In genomic region chr22:42114721-42115120, GRCh38 we compare ENCODE assay signal across 9 cellular contexts. TPM values are rescaled to one million over a fixed set of nuclear protein-coding genes. Genes with fewer than 3 reads are reported as not detected.
DNase-seq lines count a peak whose midpoint lies in the region; ATAC-seq, FAIRE-seq and TF ChIP-seq lines count a peak whose summit lies in the region.
"Had no signal": no experiment of that assay in that cellular context is flagged by ENCODE, and none has a peak within 500 bp of the region (broad histone marks: within the 10 kb centered on the region; RNA-seq: fewer than 3 reads in every experiment).

No MANE protein-coding gene starts in this region.

- DNase-seq in CD14-positive monocyte (ENCODE audit: low spot score) (no peak), HEK293T (ENCODE audit: extremely low spot score) (peak; percentile 23), astrocyte of the cerebellum (ENCODE audit: low read depth) (no peak), HepG2 (ENCODE audit: low spot score) (peak; percentile 54), NCI-H1048 (lab: John Stamatoyannopoulos, UW) (no peak), GM10248 (ENCODE audit: extremely low spot score) (no peak)
- DNase-seq: sigmoid colon had no signal

- H3K27ac ChIP-seq in HepG2 (ENCODE audit: extremely low read length, insufficient read depth, low read length): no peak overlapping the region
- H3K27ac ChIP-seq: sigmoid colon had no signal

- BruUV-seq in HepG2 (replicated peaks; lab: Mats Ljungman, UMichigan): no TSS peak

- TF ChIP-seq CTCF in CD14-positive monocyte (IDR thresholded peaks at IDR 0.05) (peak; percentile 13), astrocyte of the cerebellum (IDR thresholded peaks at IDR 0.05; ENCODE audit: low read depth, low read length, missing control alignments) (peak; percentile 37), HepG2 (CRISPR knock-in tag; IDR thresholded peaks at IDR 0.05) (peak; percentile 62), GM10248 (IDR thresholded peaks at IDR 0.05; ENCODE audit: control extremely low read depth, extremely low read depth, low read depth, missing control alignments) (no peak)

- intact Hi-C loops in CD14-positive monocyte (cut with micrococcal nuclease): no loop called here
- intact Hi-C loops in HepG2 (cut with micrococcal nuclease; ENCODE audit: unreplicated experiment): loop anchor here (1.0 to 10.0 kb wide), 3 partner anchors 148 to 420 kb away; partner anchors contain the start of genes MEI1 and SMIM45

- H3K4me2 ChIP-seq in HepG2 (ENCODE audit: low read depth, low read length): no peak overlapping the region

- ATAC-seq in HepG2 (peak; percentile 70), GM19351 (IDR thresholded peaks at IDR 0.05; ENCODE audit: unreplicated experiment) (no peak), HG03025 (IDR thresholded peaks at IDR 0.05; ENCODE audit: low FRiP score, unreplicated experiment) (no peak)

- in situ Hi-C loops in astrocyte of the cerebellum (cut with HindIII; ENCODE audit: low sequenced_read_pairs): no loop called here
- in situ Hi-C loops in HepG2 (cut with HindIII; ENCODE audit: extremely low pct_ligation_motif_present, low pct_unique_long_range_greater_than_20kb): loop anchor here (5.0 kb wide), 1 partner anchor 147 kb away; the partner anchor contains the start of gene SEPTIN3

- peak; percentile 56 for TF ChIP-seq RAD21 in HepG2 (CRISPR knock-in tag; IDR thresholded peaks at IDR 0.05)

- H3K27ac Mint-ChIP-seq in CD14-positive monocyte: no peak overlapping the region

- TF ChIP-seq EP300 in HepG2 (IDR thresholded peaks at IDR 0.05; ENCODE audit: low read depth in 2 of 2, low read length in 2 of 2): no peak
- TF ChIP-seq EP300 in HepG2 (CRISPR knock-in tag; IDR thresholded peaks at IDR 0.05; ENCODE audit: borderline replicate concordance): no peak

- POLR2A ChIA-PET in HEK293T (lab: Yijun Ruan, JAX) (no interaction called here), HepG2 (lab: Yijun Ruan, JAX) (no interaction called here), GM10248 (lab: Yijun Ruan, JAX) (no interaction called here)

- H3K27me3 ChIP-seq in HepG2 (ENCODE audit: control insufficient read depth in 1 of 2, insufficient read depth in 2 of 2, low read length in 2 of 2): no peaks in the 10 kb centered on the region
- H3K27me3 ChIP-seq: sigmoid colon had no signal

- no peak for FAIRE-seq in HepG2 (lab: Jason Lieb, UNC)

- H4K20me1 ChIP-seq in HepG2 (ENCODE audit: insufficient read depth, low read length): no peaks in the 10 kb centered on the region

- no peak overlapping the region for H3K9ac ChIP-seq in HepG2 (ENCODE audit: insufficient read depth, low read depth, low read length)

- H3K36me3 Mint-ChIP-seq in CD14-positive monocyte: peaks cover 3 to 6% of the 10 kb centered on the region in 2 donors

- no peak overlapping the region for H3K4me3 Mint-ChIP-seq in CD14-positive monocyte

- peaks cover 1% of the 10 kb centered on the region for H3K4me1 Mint-ChIP-seq in CD14-positive monocyte

- peaks cover 10% of the 10 kb centered on the region; the same call in 1 of the 2 replicates for H3K9me3 ChIP-seq in HepG2 (ENCODE audit: low read length)

- no peaks in the 10 kb centered on the region for H3K79me2 ChIP-seq in HepG2 (ENCODE audit: insufficient read depth, low read length)

- WGBS in HepG2 (ENCODE audit: low lambda C conversion rate): 45% methylated on average over 7 of the region's 7 CpGs

- no peak for TF ChIP-seq POLR2A in HepG2 (IDR thresholded peaks at IDR 0.05; ENCODE audit: insufficient read depth in 1 of 2, low read depth in 2 of 2, low read length in 2 of 2)

- no peaks in the 10 kb centered on the region for H3K36me3 ChIP-seq in HepG2 (replicated peaks in 1 of 2; ENCODE audit: control insufficient read depth in 1 of 2, insufficient read depth in 2 of 2, low read length in 2 of 2)
- H3K36me3 ChIP-seq: sigmoid colon had no signal

- H3K27me3 Mint-ChIP-seq in CD14-positive monocyte (ENCODE audit: low read depth in 3 of 3): peaks cover 2 to 4% (median 4%) of the 10 kb centered on the region in 3 donors

- peaks cover 18 to 31% (median 26%) of the 10 kb centered on the region in 7 donors for H3K9me3 Mint-ChIP-seq in CD14-positive monocyte

- CTCF ChIA-PET in HEK293T (lab: Yijun Ruan, JAX) (no interaction called here), HepG2 (lab: Yijun Ruan, JAX; ENCODE audit: low intra/inter-chr PET ratio, low total read pairs) (interaction anchor here (0.8 to 3.9 kb wide), 6 partner anchors 20 to 323 kb away, joined by 3 to 35 read pairs (median 8); partner anchors contain the start of gene NDUFA6), GM10248 (lab: Yijun Ruan, JAX) (no interaction called here)

- H3K4me3 ChIP-seq in astrocyte of the cerebellum (ENCODE audit: low read depth, low read length) (no peak overlapping the region), HepG2 (replicated peaks in 1 of 3; ENCODE audit: insufficient read depth in 1 of 3, low read depth in 2 of 3, low read length in 3 of 3) (no peak overlapping the region)
- H3K4me3 ChIP-seq: sigmoid colon had no signal

- H2AFZ ChIP-seq in HepG2 (ENCODE audit: low read length): no peak overlapping the region

- peaks cover 10% of the 10 kb centered on the region for H3K4me1 ChIP-seq in HepG2 (ENCODE audit: insufficient read depth, low read length)
- H3K4me1 ChIP-seq: sigmoid colon had no signal

RNA-seq across cellular contexts. Expression of gene CYP2D6, which starts 15.9 kb away (rescaled TPM):
- polyA plus RNA-seq in CD14-positive monocyte: not detected
- 0.18 and 1.0 TPM in 2 replicates for total RNA-seq in HepG2 (2016; rRNA removed; fragmentation: Illumina TruSeq; extraction: Trizol)
- total RNA-seq in HepG2 (2016; cell fraction: cytosol; rRNA removed; fragmentation: Illumina TruSeq; extraction: Trizol; ENCODE audit: low read depth): 0.53 and 0.61 TPM in 2 replicates
- total RNA-seq in HepG2 (2016; cell fraction: insoluble cytoplasmic fraction; rRNA removed; fragmentation: Illumina TruSeq; extraction: Trizol): 0.22 and 1.2 TPM in 2 replicates
- total RNA-seq in HepG2 (2016; cell fraction: membrane; rRNA removed; fragmentation: Illumina TruSeq; extraction: Trizol): 0.45 and 0.49 TPM in 2 replicates
- 2.1 TPM in 2 replicates for total RNA-seq in HepG2 (2016; cell fraction: nucleus; rRNA removed; fragmentation: Illumina TruSeq; extraction: Trizol)
- polyA plus RNA-seq in HepG2 (2011; rRNA removed): 3.7 and 4.4 TPM in 2 replicates
- polyA plus RNA-seq in HepG2 (2011; cell fraction: cytosol; rRNA removed): 1.6 and 2.3 TPM in 2 replicates
- polyA plus RNA-seq in HepG2 (2011; cell fraction: nucleus; rRNA removed): 30.3 and 32.1 TPM in 2 replicates
- polyA plus RNA-seq in HepG2 (2012): 1.9 and 2.5 TPM in 2 replicates
- 0.15 and 0.16 TPM in 2 replicates for polyA plus RNA-seq in HepG2 (2016; cell fraction: cytosol; fragmentation: Illumina TruSeq; extraction: Trizol; ENCODE audit: low read depth)
- 0.16 and 0.46 TPM in 2 replicates for polyA plus RNA-seq in HepG2 (2016; cell fraction: insoluble cytoplasmic fraction; fragmentation: Illumina TruSeq; extraction: Trizol; ENCODE audit: low read depth)
- polyA plus RNA-seq in HepG2 (2016; cell fraction: membrane; fragmentation: Illumina TruSeq; extraction: Trizol; ENCODE audit: low read depth): 0.27 and 0.41 TPM in 2 replicates
- 3.2 and 4.0 TPM in 2 replicates for polyA plus RNA-seq in HepG2 (2016; cell fraction: nucleus; fragmentation: Illumina TruSeq; extraction: Trizol; ENCODE audit: insufficient read depth, low read depth)
- 1.3 and 4.2 TPM in 2 replicates for polyA minus RNA-seq in HepG2 (2011; rRNA and poly(A)+ RNA removed; ENCODE audit: low replicate concordance)
- 1.5 and 1.8 TPM in 2 replicates for polyA minus RNA-seq in HepG2 (2011; cell fraction: cytosol; rRNA and poly(A)+ RNA removed)
- 6.4 and 6.7 TPM in 2 replicates for polyA minus RNA-seq in HepG2 (2011; cell fraction: nucleus; rRNA and poly(A)+ RNA removed)

RNA-seq across cellular contexts. Expression of gene NDUFA6, which starts 24.1 kb away (rescaled TPM):
- 100 to 1,000 TPM; 138 to 167 TPM for polyA plus RNA-seq in CD14-positive monocyte
- total RNA-seq in HepG2 (2016; rRNA removed; fragmentation: Illumina TruSeq; extraction: Trizol): 87.8 and 107 TPM in 2 replicates
- total RNA-seq in HepG2 (2016; cell fraction: cytosol; rRNA removed; fragmentation: Illumina TruSeq; extraction: Trizol; ENCODE audit: low read depth): 30.3 and 32.0 TPM in 2 replicates
- 97.5 and 126 TPM in 2 replicates for total RNA-seq in HepG2 (2016; cell fraction: insoluble cytoplasmic fraction; rRNA removed; fragmentation: Illumina TruSeq; extraction: Trizol)
- 35.9 and 38.9 TPM in 2 replicates for total RNA-seq in HepG2 (2016; cell fraction: membrane; rRNA removed; fragmentation: Illumina TruSeq; extraction: Trizol)
- total RNA-seq in HepG2 (2016; cell fraction: nucleus; rRNA removed; fragmentation: Illumina TruSeq; extraction: Trizol): 42.2 and 49.2 TPM in 2 replicates
- polyA plus RNA-seq in HepG2 (2011; rRNA removed): 64.4 and 68.5 TPM in 2 replicates
- 57.0 and 63.1 TPM in 2 replicates for polyA plus RNA-seq in HepG2 (2011; cell fraction: cytosol; rRNA removed)
- 12.8 and 16.1 TPM in 2 replicates for polyA plus RNA-seq in HepG2 (2011; cell fraction: nucleus; rRNA removed)
- polyA plus RNA-seq in HepG2 (2012): 89.3 and 94.8 TPM in 2 replicates
- polyA plus RNA-seq in HepG2 (2016; cell fraction: cytosol; fragmentation: Illumina TruSeq; extraction: Trizol; ENCODE audit: low read depth): 38.8 and 39.9 TPM in 2 replicates
- polyA plus RNA-seq in HepG2 (2016; cell fraction: insoluble cytoplasmic fraction; fragmentation: Illumina TruSeq; extraction: Trizol; ENCODE audit: low read depth): 148 TPM in 2 replicates
- 33.5 and 37.6 TPM in 2 replicates for polyA plus RNA-seq in HepG2 (2016; cell fraction: membrane; fragmentation: Illumina TruSeq; extraction: Trizol; ENCODE audit: low read depth)
- polyA plus RNA-seq in HepG2 (2016; cell fraction: nucleus; fragmentation: Illumina TruSeq; extraction: Trizol; ENCODE audit: insufficient read depth, low read depth): 91.1 and 93.0 TPM in 2 replicates
- polyA minus RNA-seq in HepG2 (2011; rRNA and poly(A)+ RNA removed; ENCODE audit: low replicate concordance): 16.6 and 26.0 TPM in 2 replicates
- polyA minus RNA-seq in HepG2 (2011; cell fraction: cytosol; rRNA and poly(A)+ RNA removed): 16.4 and 21.7 TPM in 2 replicates
- polyA minus RNA-seq in HepG2 (2011; cell fraction: nucleus; rRNA and poly(A)+ RNA removed): 16.2 and 17.2 TPM in 2 replicates

RNA-seq across cellular contexts. Expression of gene SMDT1, which starts 35.2 kb away (rescaled TPM):
- polyA plus RNA-seq in CD14-positive monocyte (100 to 1,000 TPM; 180 to 182 TPM), HepG2 (2011; rRNA removed) (26.6 and 32.8 TPM in 2 replicates)
- total RNA-seq in HepG2 (2016; rRNA removed; fragmentation: Illumina TruSeq; extraction: Trizol): 8.3 and 13.3 TPM in 2 replicates
- 5.6 and 7.0 TPM in 2 replicates for total RNA-seq in HepG2 (2016; cell fraction: cytosol; rRNA removed; fragmentation: Illumina TruSeq; extraction: Trizol; ENCODE audit: low read depth)
- total RNA-seq in HepG2 (2016; cell fraction: insoluble cytoplasmic fraction; rRNA removed; fragmentation: Illumina TruSeq; extraction: Trizol): 6.8 and 9.3 TPM in 2 replicates
- total RNA-seq in HepG2 (2016; cell fraction: membrane; rRNA removed; fragmentation: Illumina TruSeq; extraction: Trizol): 17.0 and 23.0 TPM in 2 replicates
- 5.7 and 6.8 TPM in 2 replicates for total RNA-seq in HepG2 (2016; cell fraction: nucleus; rRNA removed; fragmentation: Illumina TruSeq; extraction: Trizol)
- polyA plus RNA-seq in HepG2 (2011; cell fraction: cytosol; rRNA removed): 47.7 and 50.1 TPM in 2 replicates
- polyA plus RNA-seq in HepG2 (2011; cell fraction: nucleus; rRNA removed): 14.7 and 19.6 TPM in 2 replicates
- 71.3 and 72.4 TPM in 2 replicates for polyA plus RNA-seq in HepG2 (2012)
- polyA plus RNA-seq in HepG2 (2016; cell fraction: cytosol; fragmentation: Illumina TruSeq; extraction: Trizol; ENCODE audit: low read depth): 125 and 160 TPM in 2 replicates
- polyA plus RNA-seq in HepG2 (2016; cell fraction: insoluble cytoplasmic fraction; fragmentation: Illumina TruSeq; extraction: Trizol; ENCODE audit: low read depth): 51.2 and 59.0 TPM in 2 replicates
- 114 and 133 TPM in 2 replicates for polyA plus RNA-seq in HepG2 (2016; cell fraction: membrane; fragmentation: Illumina TruSeq; extraction: Trizol; ENCODE audit: low read depth)
- polyA plus RNA-seq in HepG2 (2016; cell fraction: nucleus; fragmentation: Illumina TruSeq; extraction: Trizol; ENCODE audit: insufficient read depth, low read depth): 38.0 and 39.5 TPM in 2 replicates
- polyA minus RNA-seq in HepG2 (2011; rRNA and poly(A)+ RNA removed; ENCODE audit: low replicate concordance): 9.6 and 10.3 TPM in 2 replicates
- polyA minus RNA-seq in HepG2 (2011; cell fraction: cytosol; rRNA and poly(A)+ RNA removed): 9.8 and 10.2 TPM in 2 replicates
- 8.1 and 15.5 TPM in 2 replicates for polyA minus RNA-seq in HepG2 (2011; cell fraction: nucleus; rRNA and poly(A)+ RNA removed)

RNA-seq across cellular contexts. Expression of gene PHETA2, which starts 40.7 kb away (rescaled TPM):
- 1 to 10 TPM; 2.4 to 3.6 TPM for polyA plus RNA-seq in CD14-positive monocyte
- total RNA-seq in HepG2 (2016; rRNA removed; fragmentation: Illumina TruSeq; extraction: Trizol): 0.07 TPM in 1 of 2 replicates, not detected in the other
- not detected in 2 replicates for total RNA-seq in HepG2 (2016; cell fraction: cytosol; rRNA removed; fragmentation: Illumina TruSeq; extraction: Trizol; ENCODE audit: low read depth)
- not detected in 2 replicates for total RNA-seq in HepG2 (2016; cell fraction: insoluble cytoplasmic fraction; rRNA removed; fragmentation: Illumina TruSeq; extraction: Trizol)
- total RNA-seq in HepG2 (2016; cell fraction: membrane; rRNA removed; fragmentation: Illumina TruSeq; extraction: Trizol): not detected in 2 replicates
- not detected in 2 replicates for total RNA-seq in HepG2 (2016; cell fraction: nucleus; rRNA removed; fragmentation: Illumina TruSeq; extraction: Trizol)
- polyA plus RNA-seq in HepG2 (2011; rRNA removed): not detected in 2 replicates
- not detected in 2 replicates for polyA plus RNA-seq in HepG2 (2011; cell fraction: cytosol; rRNA removed)
- polyA plus RNA-seq in HepG2 (2011; cell fraction: nucleus; rRNA removed): 0.05 and 0.08 TPM in 2 replicates
- polyA plus RNA-seq in HepG2 (2012): 0.07 TPM in 1 of 2 replicates, not detected in the other
- not detected in 2 replicates for polyA plus RNA-seq in HepG2 (2016; cell fraction: cytosol; fragmentation: Illumina TruSeq; extraction: Trizol; ENCODE audit: low read depth)
- not detected in 2 replicates for polyA plus RNA-seq in HepG2 (2016; cell fraction: insoluble cytoplasmic fraction; fragmentation: Illumina TruSeq; extraction: Trizol; ENCODE audit: low read depth)
- polyA plus RNA-seq in HepG2 (2016; cell fraction: membrane; fragmentation: Illumina TruSeq; extraction: Trizol; ENCODE audit: low read depth): not detected in 2 replicates
- not detected in 2 replicates for polyA plus RNA-seq in HepG2 (2016; cell fraction: nucleus; fragmentation: Illumina TruSeq; extraction: Trizol; ENCODE audit: insufficient read depth, low read depth)
- 4.0 TPM in 1 of 2 replicates, not detected in the other for polyA minus RNA-seq in HepG2 (2011; rRNA and poly(A)+ RNA removed; ENCODE audit: low replicate concordance)
- not detected in 2 replicates for polyA minus RNA-seq in HepG2 (2011; cell fraction: cytosol; rRNA and poly(A)+ RNA removed)
- 0.25 and 0.39 TPM in 2 replicates for polyA minus RNA-seq in HepG2 (2011; cell fraction: nucleus; rRNA and poly(A)+ RNA removed)

RNA-seq across cellular contexts. Expression of gene NAGA, which starts 44.1 kb away (rescaled TPM):
- polyA plus RNA-seq in CD14-positive monocyte (100 to 1,000 TPM; 200 to 218 TPM), HepG2 (2011; rRNA removed) (23.4 and 25.7 TPM in 2 replicates)
- 9.1 and 15.1 TPM in 2 replicates for total RNA-seq in HepG2 (2016; rRNA removed; fragmentation: Illumina TruSeq; extraction: Trizol)
- 1.9 and 2.2 TPM in 2 replicates for total RNA-seq in HepG2 (2016; cell fraction: cytosol; rRNA removed; fragmentation: Illumina TruSeq; extraction: Trizol; ENCODE audit: low read depth)
- total RNA-seq in HepG2 (2016; cell fraction: insoluble cytoplasmic fraction; rRNA removed; fragmentation: Illumina TruSeq; extraction: Trizol): 8.3 and 15.3 TPM in 2 replicates
- 6.5 and 6.8 TPM in 2 replicates for total RNA-seq in HepG2 (2016; cell fraction: membrane; rRNA removed; fragmentation: Illumina TruSeq; extraction: Trizol)
- 11.0 and 13.5 TPM in 2 replicates for total RNA-seq in HepG2 (2016; cell fraction: nucleus; rRNA removed; fragmentation: Illumina TruSeq; extraction: Trizol)
- polyA plus RNA-seq in HepG2 (2011; cell fraction: cytosol; rRNA removed): 17.5 and 21.7 TPM in 2 replicates
- 14.8 and 15.8 TPM in 2 replicates for polyA plus RNA-seq in HepG2 (2011; cell fraction: nucleus; rRNA removed)
- polyA plus RNA-seq in HepG2 (2012): 13.6 and 14.8 TPM in 2 replicates
- polyA plus RNA-seq in HepG2 (2016; cell fraction: cytosol; fragmentation: Illumina TruSeq; extraction: Trizol; ENCODE audit: low read depth): 2.2 and 3.3 TPM in 2 replicates
- polyA plus RNA-seq in HepG2 (2016; cell fraction: insoluble cytoplasmic fraction; fragmentation: Illumina TruSeq; extraction: Trizol; ENCODE audit: low read depth): 8.7 and 9.7 TPM in 2 replicates
- polyA plus RNA-seq in HepG2 (2016; cell fraction: membrane; fragmentation: Illumina TruSeq; extraction: Trizol; ENCODE audit: low read depth): 5.7 and 7.6 TPM in 2 replicates
- polyA plus RNA-seq in HepG2 (2016; cell fraction: nucleus; fragmentation: Illumina TruSeq; extraction: Trizol; ENCODE audit: insufficient read depth, low read depth): 18.7 and 20.1 TPM in 2 replicates
- polyA minus RNA-seq in HepG2 (2011; rRNA and poly(A)+ RNA removed; ENCODE audit: low replicate concordance): 47.7 and 73.3 TPM in 2 replicates
- 10.8 and 14.8 TPM in 2 replicates for polyA minus RNA-seq in HepG2 (2011; cell fraction: cytosol; rRNA and poly(A)+ RNA removed)
- polyA minus RNA-seq in HepG2 (2011; cell fraction: nucleus; rRNA and poly(A)+ RNA removed): 8.0 and 9.1 TPM in 2 replicates

Comparison
In these comparisons a context has a peak if more than half of its experiments do, and no peak if none do; other contexts are left out.
1. DNase-seq: peak in HEK293T (single experiment) and HepG2 (single experiment); none in CD14-positive monocyte (single experiment), astrocyte of the cerebellum (single experiment), NCI-H1048 (single experiment) and GM10248 (single experiment).